In the genomic region with DNA sequence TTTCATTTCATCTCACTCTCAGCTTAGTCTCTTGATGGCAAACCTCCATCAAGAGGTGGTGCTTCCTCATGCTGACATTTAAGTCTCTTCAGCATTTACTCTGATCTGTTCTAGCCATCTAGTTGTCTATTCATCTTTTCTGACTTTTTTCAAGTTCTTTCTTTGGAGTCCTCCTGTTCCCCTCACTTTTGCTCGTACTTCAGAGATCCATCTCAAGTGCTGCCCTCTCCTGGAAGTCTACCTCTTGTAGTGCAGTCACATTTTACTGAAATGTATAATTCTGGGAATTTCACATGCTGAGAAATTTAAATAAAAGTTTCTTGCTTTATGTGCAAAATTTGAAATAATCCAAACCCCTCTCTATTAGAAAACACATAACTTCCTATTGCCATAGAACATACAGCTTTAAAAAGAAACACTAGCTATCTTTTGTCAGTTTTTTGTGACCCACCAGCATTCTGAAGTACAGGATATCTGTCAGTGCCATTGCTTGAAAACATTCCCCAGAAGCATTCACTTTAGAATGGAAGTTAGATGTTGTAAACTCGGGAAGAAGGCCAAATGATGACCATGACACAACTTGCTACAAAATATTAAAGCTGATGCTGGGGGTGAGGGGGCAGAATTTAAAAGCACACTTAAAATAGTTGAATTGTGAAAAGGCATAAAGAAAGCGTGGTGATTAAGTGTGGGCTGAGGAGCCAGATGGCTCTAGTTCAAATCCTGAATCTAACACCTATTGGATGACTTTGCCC, we compare ENCODE assay signal across 8 cellular contexts. TPM values are rescaled to one million over a fixed set of nuclear protein-coding genes. Genes with fewer than 3 reads are reported as not detected.
A peak's percentile ranks its signal among the peaks of the same experiment; 100 is the strongest.
DNase-seq lines count a peak whose midpoint lies in the region; TF ChIP-seq lines count a peak whose summit lies in the region.

No MANE protein-coding gene starts in this region.

- no peak for DNase-seq in activated T-cell treated with anti-CD3 and anti-CD28 coated beads, Interleukin-2, amount 50 U/mL, for 24 hours
- no peak for DNase-seq in activated T-cell treated with anti-CD3 and anti-CD28 coated beads, Interleukin-2, amount 50 U/mL, for 48 hours
- DNase-seq in choroid plexus epithelial cell (ENCODE audit: low read depth), result peak; percentile 73
- no peak for DNase-seq in osteocyte (ENCODE audit: extremely low spot score, unreplicated experiment)
- DNase-seq in T-helper 9 cell, result no peak
- no peak for DNase-seq in hippocampal formation (lab: John Stamatoyannopoulos, UW)
- no peak for DNase-seq in activated CD4-positive, CD25-positive, alpha-beta regulatory T cell treated with anti-CD3 and anti-CD28 coated beads, Interleukin-2, amount 50 U/mL, for 72 hours

- H3K79me2 ChIP-seq in Loucy (ENCODE audit: insufficient read depth, low read length), result peaks cover 97% of the 10 kb centered on the region

- H3K27ac Mint-ChIP-seq in activated T-cell treated with anti-CD3 and anti-CD28 coated beads, Interleukin-2, amount 50 U/mL, for 24 hours, result peak overlapping the region; percentile 5
- no peak overlapping the region for H3K27ac Mint-ChIP-seq in osteocyte (ENCODE audit: unreplicated experiment)

- no peak overlapping the region for H3K4me3 ChIP-seq in Loucy (ENCODE audit: low read length, poor library complexity, severe bottlenecking)
- no peak overlapping the region for H3K4me3 ChIP-seq in choroid plexus epithelial cell (ENCODE audit: low read depth, low read length)

- no peak overlapping the region for H3K9ac ChIP-seq in Loucy (ENCODE audit: low read depth, low read length, poor library complexity, severe bottlenecking)

- H3K4me1 Mint-ChIP-seq in activated T-cell treated with anti-CD3 and anti-CD28 coated beads, Interleukin-2, amount 50 U/mL, for 24 hours (ENCODE audit: low read depth), result peaks cover 73% of the 10 kb centered on the region
- H3K4me1 Mint-ChIP-seq in osteocyte (ENCODE audit: unreplicated experiment), result peaks cover 20% of the 10 kb centered on the region

- TF ChIP-seq CTCF in Loucy (conservative IDR thresholded peaks at IDR 0.05; ENCODE audit: low read length), result peak; percentile 65
- TF ChIP-seq CTCF in choroid plexus epithelial cell (conservative IDR thresholded peaks at IDR 0.05; ENCODE audit: low read depth, low read length), result peak; percentile 73
- peak; percentile 49 for TF ChIP-seq CTCF in osteocyte (IDR thresholded peaks at IDR 0.05)

- H3K36me3 Mint-ChIP-seq in activated T-cell treated with anti-CD3 and anti-CD28 coated beads, Interleukin-2, amount 50 U/mL, for 24 hours (ENCODE audit: low read depth), result peaks cover 13% of the 10 kb centered on the region
- no peaks in the 10 kb centered on the region for H3K36me3 Mint-ChIP-seq in osteocyte (ENCODE audit: unreplicated experiment)

- H3K9me2 ChIP-seq in Loucy (replicated peaks; ENCODE audit: low read depth, low read length), result no peaks in the 10 kb centered on the region

- no peak overlapping the region for H3K4me3 Mint-ChIP-seq in activated T-cell treated with anti-CD3 and anti-CD28 coated beads, Interleukin-2, amount 50 U/mL, for 24 hours
- H3K4me3 Mint-ChIP-seq in osteocyte (ENCODE audit: unreplicated experiment), result no peak overlapping the region

- H3K4me2 ChIP-seq in Loucy (ENCODE audit: low read depth, low read length, poor library complexity, severe bottlenecking), result no peak overlapping the region

- peaks cover under 1% of the 10 kb centered on the region for H3K4me1 ChIP-seq in Loucy (ENCODE audit: insufficient read depth, low read length, poor library complexity, severe bottlenecking)

- no peak overlapping the region for H2AFZ ChIP-seq in Loucy (ENCODE audit: low read length)

- H3K9me3 Mint-ChIP-seq in activated T-cell treated with anti-CD3 and anti-CD28 coated beads, Interleukin-2, amount 50 U/mL, for 24 hours, result no peaks in the 10 kb centered on the region
- H3K9me3 Mint-ChIP-seq in osteocyte (ENCODE audit: unreplicated experiment), result no peaks in the 10 kb centered on the region

- peaks cover 86% of the 10 kb centered on the region for H4K20me1 ChIP-seq in Loucy (ENCODE audit: insufficient read depth, low read length, poor library complexity, severe bottlenecking)

- no peaks in the 10 kb centered on the region for H3K27me3 ChIP-seq in Loucy (ENCODE audit: insufficient read depth, low read length, poor library complexity, severe bottlenecking)

- no peaks in the 10 kb centered on the region for H3K27me3 Mint-ChIP-seq in activated T-cell treated with anti-CD3 and anti-CD28 coated beads, Interleukin-2, amount 50 U/mL, for 24 hours
- H3K27me3 Mint-ChIP-seq in osteocyte (ENCODE audit: unreplicated experiment), result no peaks in the 10 kb centered on the region

- no peaks in the 10 kb centered on the region for H3K36me3 ChIP-seq in Loucy (ENCODE audit: insufficient read depth, low read length)

- H3K9me3 ChIP-seq in Loucy (ENCODE audit: insufficient read depth, low read depth, low read length), result no peaks in the 10 kb centered on the region

- no peaks in the 10 kb centered on the region for H3F3A ChIP-seq in Loucy (ENCODE audit: low read depth)

RNA-seq across cellular contexts. Expression of a gene that starts 21.9 kb away (rescaled TPM):
- 14.0 TPM in 2 replicates for total RNA-seq in osteocyte
